In genomic region chr7:44285561-44285960, GRCh38 we compare ENCODE assay signal across 1 cellular context.
TF ChIP-seq lines count a peak whose summit lies in the region.

No MANE protein-coding gene starts in this region.

TF ChIP-seq in K562, 482 proteins besides CTCF, POLR2A, EP300 and RAD21:
- peak; percentile 22; the same call in 1 of the 2 replicates for TF ChIP-seq VEZF1 (CRISPR knock-in tag; IDR thresholded peaks at IDR 0.05)
- no peak for TF ChIP-seq TAF9B (IDR thresholded peaks at IDR 0.05; ENCODE audit: partially characterized antibody)
TF ChIP-seq in K562: peak in this region for 1.
